Comparison of ENCODE assay signal across 1 cellular context in genomic region chr2:119112770-119113488, GRCh38.
TF ChIP-seq lines count a peak whose summit lies in the region.

No MANE protein-coding gene starts in this region.

TF ChIP-seq in WTC11, 78 proteins besides CTCF, POLR2A, EP300 and RAD21 (continued from another document):
- TF ChIP-seq, protein P1, sequence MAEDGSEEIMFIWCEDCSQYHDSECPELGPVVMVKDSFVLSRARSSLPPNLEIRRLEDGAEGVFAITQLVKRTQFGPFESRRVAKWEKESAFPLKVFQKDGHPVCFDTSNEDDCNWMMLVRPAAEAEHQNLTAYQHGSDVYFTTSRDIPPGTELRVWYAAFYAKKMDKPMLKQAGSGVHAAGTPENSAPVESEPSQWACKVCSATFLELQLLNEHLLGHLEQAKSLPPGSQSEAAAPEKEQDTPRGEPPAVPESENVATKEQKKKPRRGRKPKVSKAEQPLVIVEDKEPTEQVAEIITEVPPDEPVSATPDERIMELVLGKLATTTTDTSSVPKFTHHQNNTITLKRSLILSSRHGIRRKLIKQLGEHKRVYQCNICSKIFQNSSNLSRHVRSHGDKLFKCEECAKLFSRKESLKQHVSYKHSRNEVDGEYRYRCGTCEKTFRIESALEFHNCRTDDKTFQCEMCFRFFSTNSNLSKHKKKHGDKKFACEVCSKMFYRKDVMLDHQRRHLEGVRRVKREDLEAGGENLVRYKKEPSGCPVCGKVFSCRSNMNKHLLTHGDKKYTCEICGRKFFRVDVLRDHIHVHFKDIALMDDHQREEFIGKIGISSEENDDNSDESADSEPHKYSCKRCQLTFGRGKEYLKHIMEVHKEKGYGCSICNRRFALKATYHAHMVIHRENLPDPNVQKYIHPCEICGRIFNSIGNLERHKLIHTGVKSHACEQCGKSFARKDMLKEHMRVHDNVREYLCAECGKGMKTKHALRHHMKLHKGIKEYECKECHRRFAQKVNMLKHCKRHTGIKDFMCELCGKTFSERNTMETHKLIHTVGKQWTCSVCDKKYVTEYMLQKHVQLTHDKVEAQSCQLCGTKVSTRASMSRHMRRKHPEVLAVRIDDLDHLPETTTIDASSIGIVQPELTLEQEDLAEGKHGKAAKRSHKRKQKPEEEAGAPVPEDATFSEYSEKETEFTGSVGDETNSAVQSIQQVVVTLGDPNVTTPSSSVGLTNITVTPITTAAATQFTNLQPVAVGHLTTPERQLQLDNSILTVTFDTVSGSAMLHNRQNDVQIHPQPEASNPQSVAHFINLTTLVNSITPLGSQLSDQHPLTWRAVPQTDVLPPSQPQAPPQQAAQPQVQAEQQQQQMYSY (CRISPR knock-in tag; IDR thresholded peaks at IDR 0.05): no peak
- TF ChIP-seq NFYB (CRISPR knock-in tag; conservative IDR thresholded peaks at IDR 0.05; ENCODE audit: low read depth): no peak
- TF ChIP-seq ZBTB21 (CRISPR knock-in tag; IDR thresholded peaks at IDR 0.05; ENCODE audit: borderline replicate concordance): no peak
- TF ChIP-seq MXD4 (CRISPR knock-in tag; IDR thresholded peaks at IDR 0.05; ENCODE audit: borderline replicate concordance): no peak
- no peak for TF ChIP-seq ZNF317 (CRISPR knock-in tag; IDR thresholded peaks at IDR 0.05; ENCODE audit: borderline replicate concordance, low read depth)
